In the genomic region with DNA sequence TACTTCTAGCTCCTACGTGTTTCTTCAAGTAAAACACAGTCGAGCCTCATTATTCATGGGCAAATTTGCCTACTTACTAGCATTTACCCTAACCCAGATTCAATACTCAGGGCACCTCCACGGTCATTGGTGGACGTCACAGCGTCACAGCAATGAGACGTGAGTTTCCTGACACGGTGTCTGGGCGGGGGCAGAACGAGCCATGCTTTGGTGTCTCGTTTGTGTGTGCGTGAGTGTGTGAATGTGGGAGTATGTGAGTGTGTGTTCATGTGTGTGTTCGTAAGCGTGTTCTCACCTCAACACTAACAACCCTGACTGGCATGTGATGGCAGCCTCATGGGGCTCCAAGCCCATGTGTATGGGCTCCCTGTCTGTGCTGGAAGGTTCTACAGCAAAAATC, we compare ENCODE assay signal across 11 cellular contexts. TPM values are rescaled to one million over a fixed set of nuclear protein-coding genes. Genes with fewer than 3 reads are reported as not detected.
DNase-seq lines count a peak whose midpoint lies in the region; ATAC-seq and TF ChIP-seq lines count a peak whose summit lies in the region.
"Had no signal": no experiment of that assay in that cellular context is flagged by ENCODE, and none has a peak within 500 bp of the region (broad histone marks: within the 10 kb centered on the region; RNA-seq: fewer than 3 reads in every experiment).

No MANE protein-coding gene starts in this region.

- intact Hi-C loops in Panc1 (cut with micrococcal nuclease; ENCODE audit: unreplicated experiment) (no loop called here), heart left ventricle (cut with DNase I) (loop anchor here in 7 of 10 donors (1.0 to 10.0 kb wide), 5 partner anchors 47 to 95 kb away; no protein-coding TSS in a partner anchor), ovary (cut with DNase I) (loop anchor here in 2 of 4 donors (10.0 kb wide), 1 partner anchor 47 kb away; no protein-coding TSS in a partner anchor), vagina (cut with DNase I) (no loop called here)

- no peaks in the 10 kb centered on the region for H3K27me3 ChIP-seq in Panc1 (ENCODE audit: control insufficient read depth, insufficient read depth, low read length)
- no peaks in the 10 kb centered on the region for H3K27me3 ChIP-seq in heart left ventricle
- no peaks in the 10 kb centered on the region for H3K27me3 ChIP-seq in ovary
- no peaks in the 10 kb centered on the region for H3K27me3 ChIP-seq in vagina

- H3K36me3 ChIP-seq in Panc1 (ENCODE audit: control insufficient read depth, insufficient read depth, low read length) (no peaks in the 10 kb centered on the region), heart left ventricle (no peaks in the 10 kb centered on the region), ovary (no peaks in the 10 kb centered on the region), vagina (no peaks in the 10 kb centered on the region)

- ATAC-seq in Panc1 (no peak), heart left ventricle (no peak)

- H3K27ac ChIP-seq in Panc1 (ENCODE audit: low read length) (peak overlapping the region; percentile 7; the same call in 1 of the 2 replicates), heart left ventricle (peak overlapping the region in 10 of 12 donors; percentile 20 to 60 (median 38)), ovary (peak overlapping the region; percentile 2 to 75), vagina (peak overlapping the region; percentile 93)

- H3K4me3 ChIP-seq in Panc1 (ENCODE audit: low read depth in 2 of 2, low read length in 2 of 2) (no peak overlapping the region), heart left ventricle (no peak overlapping the region), ovary (no peak overlapping the region), vagina (peak overlapping the region in 1 of 2 donors; percentile 2)

- in situ Hi-C loops in Panc1 (cut with HindIII; ENCODE audit: low pct_unique_long_range_greater_than_20kb, low sequenced_read_pairs): no loop called here

- H3K9me3 ChIP-seq in Panc1 (ENCODE audit: control insufficient read depth, insufficient read depth, low read depth, low read length) (no peaks in the 10 kb centered on the region), heart left ventricle (no peaks in the 10 kb centered on the region), ovary (no peaks in the 10 kb centered on the region), vagina (no peaks in the 10 kb centered on the region)

- 76 to 86% (median 81%) methylated on average over 13 of the region's 13 CpGs for WGBS in heart left ventricle, 4 donors
- 71 to 77% (median 75%) methylated on average over 13 of the region's 13 CpGs for WGBS in ovary, 3 donors

- TF ChIP-seq CTCF in Panc1 (IDR thresholded peaks at IDR 0.05): no peak
- TF ChIP-seq CTCF in heart left ventricle (IDR thresholded peaks at IDR 0.05): no peak
- TF ChIP-seq CTCF in ovary (IDR thresholded peaks at IDR 0.05): no peak
- no peak for TF ChIP-seq CTCF in vagina (IDR thresholded peaks at IDR 0.05)

- no TSS peak for BruUV-seq in Panc1 (replicated peaks; lab: Mats Ljungman, UMichigan)

- no peak for TF ChIP-seq EP300 in ovary (IDR thresholded peaks at IDR 0.05)

- POLR2A ChIA-PET in Panc1 (lab: Charles Lee): no interaction called here

- H3K4me1 ChIP-seq in Panc1 (ENCODE audit: control insufficient read depth, insufficient read depth, low read length) (peaks cover 6% of the 10 kb centered on the region), heart left ventricle (peaks cover 0 to 21% (median 17%) of the 10 kb centered on the region in 12 donors), ovary (ENCODE audit: insufficient read depth) (peaks cover 24% of the 10 kb centered on the region), vagina (peaks cover 40% of the 10 kb centered on the region)

- CTCF ChIA-PET in Panc1 (lab: Charles Lee): no interaction called here

- DNase-seq in Panc1 (ENCODE audit: low read depth, low spot score) (no peak), heart left ventricle (peak in 3 of 5 donors; percentile 11 to 15 (median 13)), ovary (peak in 4 of 5 donors; percentile 31 to 47 (median 36)), vagina (ENCODE audit: extremely low spot score in 2 of 2) (no peak), NCI-H1417 (lab: John Stamatoyannopoulos, UW) (no peak), retina (no peak)
- no peak for DNase-seq in activated CD4-positive, alpha-beta T cell treated with anti-CD3 and anti-CD28 coated beads, Interleukin-2, amount 50 U/mL, for 4 hours
- DNase-seq: CD4-positive, alpha-beta T cell; NCI-H1048; SIG-M5; stimulated activated CD4-positive, alpha-beta T cell treated with anti-CD3 and anti-CD28 coated beads, Interleukin-12 subunit alpha, Interleukin-12 subunit beta, amount 100 ng/mL, for 4 hours had no signal

- TF ChIP-seq POLR2A in heart left ventricle (IDR thresholded peaks at IDR 0.05): no peak
- TF ChIP-seq POLR2A in ovary (IDR thresholded peaks at IDR 0.05): no peak
- no peak for TF ChIP-seq POLR2A in vagina (IDR thresholded peaks at IDR 0.05)

RNA-seq across cellular contexts. Expression of a gene that starts 17.5 kb away (rescaled TPM):
- total RNA-seq in Panc1 (2021; ENCODE audit: unreplicated experiment) (676 TPM), heart left ventricle (100 to 1,000 TPM in 2 of 9 donors, 10 to 100 TPM in 7; 31.7 to 109 (median 59.0) TPM), ovary (100 to 1,000 TPM; 141 to 353 (median 270) TPM), vagina (86.7 TPM)
- polyA plus RNA-seq in Panc1 (2012; ENCODE audit: insufficient read length): 1,186 TPM
- polyA plus RNA-seq in heart left ventricle (10 to 100 TPM; 38.9 to 65.6 TPM), ovary (100 to 1,000 TPM in 1 of 2 donors, 10 to 100 TPM in 1; 11.1 to 201 TPM)

Comparison
In these comparisons a context has a peak if more than half of its experiments do, and no peak if none do; other contexts are left out.
1. DNase-seq: peak in heart left ventricle (3 of 5) and ovary (4 of 5); none in Panc1 (single experiment), vagina (0 of 2), NCI-H1417 (0 of 3), activated CD4-positive, alpha-beta T cell treated with anti-CD3 and anti-CD28 coated beads, Interleukin-2, amount 50 U/mL, for 4 hours (0 of 2) and retina (single experiment).
2. H3K27ac ChIP-seq: peak in every context shown above with its lines; median percentile 93 in vagina; 38 in heart left ventricle; 38 in ovary; 7 in Panc1.
3. intact Hi-C loops: an anchor here in heart left ventricle (1.0 to 10.0 kb wide); none called in Panc1 and vagina.